16 cellular contexts compared by ENCODE assay signal in genomic region chr3:34381243-34381642, GRCh38.
A peak's percentile ranks its signal among the peaks of the same experiment; 100 is the strongest.
DNase-seq lines count a peak whose midpoint lies in the region; TF ChIP-seq lines count a peak whose summit lies in the region.
"Had no signal": no experiment of that assay in that cellular context is flagged by ENCODE, and none has a peak within 500 bp of the region (broad histone marks: within the 10 kb centered on the region; RNA-seq: fewer than 3 reads in every experiment).

No MANE protein-coding gene starts in this region.

- TF ChIP-seq POLR2A in prostate gland (IDR thresholded peaks at IDR 0.05) (no peak), ovary (IDR thresholded peaks at IDR 0.05) (no peak)

- H3K9me3 ChIP-seq in prostate gland (no peaks in the 10 kb centered on the region), ovary (no peaks in the 10 kb centered on the region)
- H3K9me3 ChIP-seq: A549, Caco-2, HAP-1 had no signal

- intact Hi-C loops in prostate gland (cut with DNase I) = no loop called here
- intact Hi-C loops in ovary (cut with DNase I) = no loop called here

- DNase-seq in NCI-H2029 (lab: John Stamatoyannopoulos, UW) (peak; percentile 20), NCI-H2029 treated with DMSO at 0.1 percent for 48 hours (lab: John Stamatoyannopoulos, UW) (no peak), SHP77 treated with DMSO at 0.1 percent for 48 hours (lab: John Stamatoyannopoulos, UW) (peak; percentile 22), SHP77 (lab: John Stamatoyannopoulos, UW) (no peak), prostate gland (ENCODE audit: low spot score) (peak; percentile 15), ovary (no peak), globus pallidus (ENCODE audit: low spot score) (no peak)
- DNase-seq: AML-193; Caco-2; CD4-positive, alpha-beta T cell; GDM1; GM23248 had no signal

- no peak for TF ChIP-seq EP300 in ovary (IDR thresholded peaks at IDR 0.05)

- H3K27ac ChIP-seq in prostate gland (no peak overlapping the region), ovary (no peak overlapping the region)
- H3K27ac ChIP-seq: 22Rv1, A549, C4-2B, GM23248 had no signal

- TF ChIP-seq CTCF in prostate gland (IDR thresholded peaks at IDR 0.05) (no peak), ovary (IDR thresholded peaks at IDR 0.05) (no peak)

- no peaks in the 10 kb centered on the region for H3K36me3 ChIP-seq in prostate gland
- no peaks in the 10 kb centered on the region for H3K36me3 ChIP-seq in ovary
- H3K36me3 ChIP-seq: HAP-1 had no signal

- H3K27me3 ChIP-seq in prostate gland (replicated peaks; ENCODE audit: insufficient read depth) = no peaks in the 10 kb centered on the region
- H3K27me3 ChIP-seq in ovary = no peaks in the 10 kb centered on the region

- no peaks in the 10 kb centered on the region for H3K4me1 ChIP-seq in prostate gland (replicated peaks)
- no peaks in the 10 kb centered on the region for H3K4me1 ChIP-seq in ovary (ENCODE audit: insufficient read depth)
- H3K4me1 ChIP-seq: A549, HAP-1 had no signal

- no peak overlapping the region for H3K4me3 ChIP-seq in prostate gland
- H3K4me3 ChIP-seq in ovary = no peak overlapping the region
- H3K4me3 ChIP-seq: A549, GM23248, HAP-1 had no signal

Comparison
In these comparisons a context has a peak if more than half of its experiments do, and no peak if none do; other contexts are left out.
1. DNase-seq: peak in NCI-H2029 (single experiment), SHP77 treated with DMSO at 0.1 percent for 48 hours (single experiment) and prostate gland (single experiment); none in NCI-H2029 treated with DMSO at 0.1 percent for 48 hours (single experiment), SHP77 (0 of 2), ovary (0 of 5) and globus pallidus (single experiment).